In the genomic region with DNA sequence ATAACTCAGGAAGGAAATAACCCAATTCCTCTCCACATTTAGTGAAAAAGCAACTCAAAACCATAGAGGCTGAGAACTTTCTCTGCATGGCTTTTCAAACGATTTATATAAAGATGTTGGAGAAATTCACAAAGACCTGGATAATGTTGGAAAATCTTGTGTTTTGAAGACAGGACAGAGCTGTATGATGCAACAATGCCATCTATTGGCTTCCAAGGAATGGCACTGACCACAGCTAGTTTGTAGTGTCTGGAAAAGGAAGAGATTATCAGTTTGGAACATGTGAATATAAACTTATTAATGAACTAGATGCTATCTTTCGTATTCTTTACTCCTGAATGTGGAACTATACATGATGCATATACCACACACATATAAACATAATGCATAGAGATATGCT, we compare ENCODE assay signal across 12 cellular contexts.
A peak's percentile ranks its signal among the peaks of the same experiment; 100 is the strongest.
DNase-seq lines count a peak whose midpoint lies in the region; ATAC-seq, FAIRE-seq and TF ChIP-seq lines count a peak whose summit lies in the region.
"Had no signal": no experiment of that assay in that cellular context is flagged by ENCODE, and none has a peak within 500 bp of the region (broad histone marks: within the 10 kb centered on the region; RNA-seq: fewer than 3 reads in every experiment).

No MANE protein-coding gene starts in this region.

- H3K9me3 ChIP-seq in GM12878 (replicated peaks; ENCODE audit: control insufficient read depth, insufficient read depth, low read length) (no peaks in the 10 kb centered on the region), kidney (ENCODE audit: control insufficient read depth in 1 of 2, low read length in 2 of 2) (no peaks in the 10 kb centered on the region)
- H3K9me3 ChIP-seq in CD8-positive, alpha-beta memory T cell (ENCODE audit: low read length), result no peaks in the 10 kb centered on the region

- no peaks in the 10 kb centered on the region for H4K20me1 ChIP-seq in GM12878 (ENCODE audit: control insufficient read depth, insufficient read depth)

- peak; percentile 8 for TF ChIP-seq CTCF in AG09319 (IDR thresholded peaks at IDR 0.05; ENCODE audit: low read depth, low read length)
- TF ChIP-seq CTCF in GM12878 (IDR thresholded peaks at IDR 0.05 in 2 of 3, conservative IDR thresholded peaks at IDR 0.05 in 1 of 3; ENCODE audit: control insufficient read depth in 2 of 3, extremely low read depth in 1 of 3, insufficient read depth in 1 of 3, low read depth in 3 of 3, low read length in 3 of 3), result peak in 2 of 3 experiments; percentile 15 to 22; a peak in 1 of 6 replicates
- TF ChIP-seq CTCF in kidney (IDR thresholded peaks at IDR 0.05; ENCODE audit: borderline replicate concordance, extremely low read depth, insufficient read depth), result peak; percentile 21

- H3K79me2 ChIP-seq in GM12878 (ENCODE audit: control insufficient read depth, insufficient read depth, low read length), result no peaks in the 10 kb centered on the region

- H2AFZ ChIP-seq in GM12878 (ENCODE audit: control insufficient read depth, low read depth, low read length), result no peak overlapping the region

- ATAC-seq in GM12878, result no peak
- ATAC-seq in HG03439 (IDR thresholded peaks at IDR 0.05; ENCODE audit: unreplicated experiment), result no peak

- H3K4me3 Mint-ChIP-seq in CD8-positive, alpha-beta memory T cell, result no peak overlapping the region
- H3K4me3 Mint-ChIP-seq: T-helper 2 cell treated with Interferon-gamma antibody and Interleukin-4, amounts not matched to agents 5 μg/mL and 100 μg/mL, for 36 hours had no signal

- H3K27ac ChIP-seq in GM12878 (ENCODE audit: control insufficient read depth, insufficient read depth) (no peak overlapping the region), kidney (ENCODE audit: low read depth in 2 of 2, low read length in 2 of 2) (no peak overlapping the region)
- H3K27ac ChIP-seq in CD8-positive, alpha-beta memory T cell (ENCODE audit: low read depth, low read length), result no peak overlapping the region

- RAD21 ChIA-PET in GM12878 (lab: Charles Lee; ENCODE audit: unreplicated experiment), result no interaction called here

- no peak overlapping the region for H3K9ac ChIP-seq in GM12878 (ENCODE audit: control insufficient read depth, insufficient read depth, low read length)
- H3K9ac ChIP-seq in kidney (ENCODE audit: low read length in 2 of 2), result no peak overlapping the region

- H3K27ac Mint-ChIP-seq in CD8-positive, alpha-beta memory T cell, result peak overlapping the region in 1 of 8 donors; percentile 66
- H3K27ac Mint-ChIP-seq: T-helper 2 cell treated with Interferon-gamma antibody and Interleukin-4, amounts not matched to agents 5 μg/mL and 100 μg/mL, for 36 hours had no signal

- no peak overlapping the region for H3K4me2 ChIP-seq in GM12878 (ENCODE audit: control insufficient read depth, insufficient read depth)

- no peaks in the 10 kb centered on the region for H3K36me3 ChIP-seq in GM12878 (ENCODE audit: control insufficient read depth in 2 of 2, insufficient read depth in 2 of 2, low read length in 1 of 2)
- H3K36me3 ChIP-seq in kidney (ENCODE audit: control insufficient read depth in 1 of 2, insufficient read depth in 2 of 2, low read length in 2 of 2), result no peaks in the 10 kb centered on the region
- H3K36me3 ChIP-seq in CD8-positive, alpha-beta memory T cell (ENCODE audit: insufficient read depth, low read length), result no peaks in the 10 kb centered on the region

- H3K4me1 ChIP-seq in GM12878 (ENCODE audit: control insufficient read depth, insufficient read depth, low read length), result no peaks in the 10 kb centered on the region
- H3K4me1 ChIP-seq in kidney (ENCODE audit: control insufficient read depth in 1 of 2, insufficient read depth in 1 of 2, low read depth in 1 of 2, low read length in 2 of 2), result no peaks in the 10 kb centered on the region
- no peaks in the 10 kb centered on the region for H3K4me1 ChIP-seq in CD8-positive, alpha-beta memory T cell (ENCODE audit: insufficient read depth, low read length)

- DNase-seq in AG09319 (ENCODE audit: extremely low read depth, low read depth) (no peak), GM12878 (ENCODE audit: low read depth, low spot score) (no peak), kidney (no peak), RPMI8226 (no peak)
- DNase-seq in stimulated activated CD4-positive, alpha-beta T cell treated with anti-CD3 and anti-CD28 coated beads, Interleukin-4, amount 100 ng/mL, for 1 hour, result no peak
- DNase-seq in CD8-positive, alpha-beta memory T cell, result no peak
- DNase-seq: activated gamma-delta T cell treated with Interleukin-2 at 50 U/mL for 16 hours, DMS153, NCI-H1105 treated with DMSO at 0.1 percent for 48 hours had no signal

- SMC1A ChIA-PET in GM12878 (lab: Charles Lee; ENCODE audit: uncharacterized antibody, unreplicated experiment), result interaction anchor here (0.6 to 1.4 kb wide), 2 partner anchors 28 to 314 kb away, joined by 3 read pairs; no protein-coding TSS in a partner anchor

- in situ Hi-C loops in GM12878 (cut with MboI), result no loop called here

- H3K27me3 Mint-ChIP-seq in CD8-positive, alpha-beta memory T cell, result peaks cover 0 to 2% of the 10 kb centered on the region in 2 donors

- CTCF ChIA-PET in GM12878 (lab: Yijun Ruan, JAX), result interaction anchor here (1.2 to 1.4 kb wide), 2 partner anchors 26 to 36 kb away, joined by 3 read pairs; no protein-coding TSS in a partner anchor
- CTCF ChIA-PET in CD8-positive, alpha-beta memory T cell (lab: Charles Lee), result no interaction called here

- peak; percentile 50 for TF ChIP-seq RAD21 in Ishikawa (IDR thresholded peaks at IDR 0.05; ENCODE audit: low read depth)
- TF ChIP-seq RAD21 in GM12878 (IDR thresholded peaks at IDR 0.05; ENCODE audit: insufficient read depth, low read depth, low read length), result peak; percentile 42; the same call in 1 of the 2 replicates

- TF ChIP-seq EP300 in Ishikawa (IDR thresholded peaks at IDR 0.05; ENCODE audit: borderline replicate concordance) (no peak), GM12878 (IDR thresholded peaks at IDR 0.05; ENCODE audit: borderline replicate concordance in 1 of 2, control insufficient read depth in 1 of 2, low read depth in 2 of 2, low read length in 2 of 2) (no peak)

- H3K9me3 Mint-ChIP-seq in CD8-positive, alpha-beta memory T cell, result peaks cover 0 to 6% (median 2%) of the 10 kb centered on the region in 5 donors

- no peak for TF ChIP-seq POLR2A in GM12878 (IDR thresholded peaks at IDR 0.05; ENCODE audit: low read depth, low read length)

- no peaks in the 10 kb centered on the region for H3K4me1 Mint-ChIP-seq in CD8-positive, alpha-beta memory T cell

- POLR2A ChIA-PET in GM12878 (lab: Charles Lee), result no interaction called here
- POLR2A ChIA-PET in CD8-positive, alpha-beta memory T cell (lab: Charles Lee), result no interaction called here

- BruUV-seq in GM12878 (replicated peaks; lab: Mats Ljungman, UMichigan), result no TSS peak

- FAIRE-seq in GM12878 (lab: Jason Lieb, UNC) (no peak), kidney (lab: Jason Lieb, UNC) (no peak)

- no peaks in the 10 kb centered on the region for H3K27me3 ChIP-seq in GM12878 (replicated peaks in 1 of 2; ENCODE audit: control insufficient read depth in 2 of 2, insufficient read depth in 2 of 2, low read length in 1 of 2)
- H3K27me3 ChIP-seq in CD8-positive, alpha-beta memory T cell (ENCODE audit: insufficient read depth, low read length, poor library complexity, severe bottlenecking), result no peaks in the 10 kb centered on the region

- no peaks in the 10 kb centered on the region for H3K36me3 Mint-ChIP-seq in CD8-positive, alpha-beta memory T cell

- no peak overlapping the region for H3K4me3 ChIP-seq in GM12878
- H3K4me3 ChIP-seq in kidney (ENCODE audit: low read length in 2 of 2), result no peak overlapping the region
- H3K4me3 ChIP-seq in CD8-positive, alpha-beta memory T cell (ENCODE audit: low read length), result no peak overlapping the region

- 0% methylated on average over 2 of the region's 2 CpGs for WGBS in GM12878 (ENCODE audit: insufficient coverage, insufficient replicate concordance, low lambda C conversion rate, missing lambda C conversion rate)

- intact Hi-C loops in GM12878 (cut with micrococcal nuclease; ENCODE audit: unreplicated experiment), result loop anchor here (10.0 kb wide), 1 partner anchor 814 kb away; no protein-coding TSS in a partner anchor
- intact Hi-C loops in kidney (cut with DNase I), result no loop called here

TF ChIP-seq in Ishikawa, 13 proteins besides CTCF, POLR2A, EP300 and RAD21:
- no peak for TF ChIP-seq EGR1 (IDR thresholded peaks at IDR 0.05)
- TF ChIP-seq, protein P1, sequence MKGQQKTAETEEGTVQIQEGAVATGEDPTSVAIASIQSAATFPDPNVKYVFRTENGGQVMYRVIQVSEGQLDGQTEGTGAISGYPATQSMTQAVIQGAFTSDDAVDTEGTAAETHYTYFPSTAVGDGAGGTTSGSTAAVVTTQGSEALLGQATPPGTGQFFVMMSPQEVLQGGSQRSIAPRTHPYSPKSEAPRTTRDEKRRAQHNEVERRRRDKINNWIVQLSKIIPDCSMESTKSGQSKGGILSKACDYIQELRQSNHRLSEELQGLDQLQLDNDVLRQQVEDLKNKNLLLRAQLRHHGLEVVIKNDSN (IDR thresholded peaks at IDR 0.05), result no peak
- TF ChIP-seq, protein P2, sequence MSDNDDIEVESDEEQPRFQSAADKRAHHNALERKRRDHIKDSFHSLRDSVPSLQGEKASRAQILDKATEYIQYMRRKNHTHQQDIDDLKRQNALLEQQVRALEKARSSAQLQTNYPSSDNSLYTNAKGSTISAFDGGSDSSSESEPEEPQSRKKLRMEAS (IDR thresholded peaks at IDR 0.05), result no peak

TF ChIP-seq in GM12878, 131 proteins besides CTCF, POLR2A, EP300 and RAD21:
- TF ChIP-seq, protein P3, sequence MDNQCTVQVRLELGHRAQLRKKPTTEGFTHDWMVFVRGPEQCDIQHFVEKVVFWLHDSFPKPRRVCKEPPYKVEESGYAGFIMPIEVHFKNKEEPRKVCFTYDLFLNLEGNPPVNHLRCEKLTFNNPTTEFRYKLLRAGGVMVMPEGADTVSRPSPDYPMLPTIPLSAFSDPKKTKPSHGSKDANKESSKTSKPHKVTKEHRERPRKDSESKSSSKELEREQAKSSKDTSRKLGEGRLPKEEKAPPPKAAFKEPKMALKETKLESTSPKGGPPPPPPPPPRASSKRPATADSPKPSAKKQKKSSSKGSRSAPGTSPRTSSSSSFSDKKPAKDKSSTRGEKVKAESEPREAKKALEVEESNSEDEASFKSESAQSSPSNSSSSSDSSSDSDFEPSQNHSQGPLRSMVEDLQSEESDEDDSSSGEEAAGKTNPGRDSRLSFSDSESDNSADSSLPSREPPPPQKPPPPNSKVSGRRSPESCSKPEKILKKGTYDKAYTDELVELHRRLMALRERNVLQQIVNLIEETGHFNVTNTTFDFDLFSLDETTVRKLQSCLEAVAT (IDR thresholded peaks at IDR 0.05), result no peak
TF ChIP-seq in GM12878: peak in this region for 0.
